ENCODE assay signal across 7 cellular contexts in the genomic region with DNA sequence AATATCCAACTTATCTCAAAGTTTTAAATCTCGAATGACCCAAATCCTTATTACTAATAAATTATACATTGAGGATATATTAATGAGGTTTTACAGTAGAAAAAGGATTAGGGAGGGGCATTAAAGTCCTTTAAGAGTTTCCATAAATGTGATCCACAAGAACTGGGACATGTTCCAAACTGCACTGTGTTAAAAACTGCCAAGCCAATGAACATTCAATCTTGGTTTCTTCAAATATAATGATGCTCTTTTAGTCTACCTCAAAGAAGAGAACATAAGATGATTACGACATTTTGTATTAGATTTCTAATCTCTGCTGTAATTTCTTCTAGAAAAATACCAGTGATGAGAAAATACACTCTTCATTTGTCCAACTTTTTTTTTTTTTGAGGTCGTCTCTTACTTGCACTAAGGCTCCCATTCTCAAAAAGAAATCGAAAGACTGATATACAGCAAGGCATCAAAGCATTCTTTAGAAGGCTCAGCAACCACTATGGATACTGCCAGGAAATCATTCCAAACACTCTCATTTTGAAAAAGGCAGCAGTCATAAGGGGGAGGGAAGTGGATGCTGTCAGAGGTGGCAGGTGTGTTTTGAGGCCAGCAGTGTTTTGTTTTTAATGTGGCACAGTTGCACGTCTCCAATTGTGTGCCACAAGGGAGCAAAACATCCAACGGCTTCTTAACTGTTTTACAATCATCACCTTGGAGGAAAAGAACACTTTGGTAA. TPM values are rescaled to one million over a fixed set of nuclear protein-coding genes. Genes with fewer than 3 reads are reported as not detected.
DNase-seq lines count a peak whose midpoint lies in the region; FAIRE-seq and TF ChIP-seq lines count a peak whose summit lies in the region.

No MANE protein-coding gene starts in this region.

- H3K9me3 Mint-ChIP-seq in chondrocyte (ENCODE audit: low read depth) = no peaks in the 10 kb centered on the region
- no peaks in the 10 kb centered on the region for H3K9me3 Mint-ChIP-seq in neural progenitor cell

- 100% methylated on average over 1 of the region's 6 CpGs; no CpG with 5 or more reads in 1 of the 2 donors for WGBS in neuronal stem cell (ENCODE audit: extremely low coverage in 2 of 2, insufficient read length in 2 of 2, insufficient replicate concordance in 1 of 2), 2 donors

- no peak overlapping the region for H3K23ac ChIP-seq in neuronal stem cell (ENCODE audit: low read depth, low read length, poor library complexity)

- H2BK5ac ChIP-seq in neuronal stem cell (ENCODE audit: low read length) = no peak overlapping the region

- no peak overlapping the region for H3K4ac ChIP-seq in neuronal stem cell (ENCODE audit: low read length)

- H3K4me1 Mint-ChIP-seq in chondrocyte (ENCODE audit: low read depth) = peaks cover 26% of the 10 kb centered on the region
- peaks cover 51% of the 10 kb centered on the region for H3K4me1 Mint-ChIP-seq in neural progenitor cell

- peaks cover 62% of the 10 kb centered on the region for H3K79me2 ChIP-seq in neural progenitor cell (ENCODE audit: low read depth)

- no peak for TF ChIP-seq POLR2A in GM12891 (IDR thresholded peaks at IDR 0.05; ENCODE audit: low read depth, low read length)

- peaks cover 29% of the 10 kb centered on the region for H4K20me1 ChIP-seq in neural progenitor cell (ENCODE audit: low read depth)

- H2BK15ac ChIP-seq in neuronal stem cell (ENCODE audit: low read length) = no peak overlapping the region

- H3F3A ChIP-seq in neural progenitor cell (ENCODE audit: low read depth) = peaks cover 31% of the 10 kb centered on the region

- H2BK120ac ChIP-seq in neuronal stem cell (ENCODE audit: low read depth, low read length) = no peak overlapping the region

- no peak overlapping the region for H2AK5ac ChIP-seq in neuronal stem cell (ENCODE audit: low read depth, low read length)

- no peak overlapping the region for H3K14ac ChIP-seq in neuronal stem cell (ENCODE audit: low read length)

- H3K4me3 ChIP-seq in neural progenitor cell (peak overlapping the region; percentile 85), neuronal stem cell (ENCODE audit: low read length in 2 of 2) (peak overlapping the region in 1 of 2 donors; percentile 70)

- H3K27ac Mint-ChIP-seq in chondrocyte (ENCODE audit: unreplicated experiment) (peak overlapping the region; percentile 86), neural progenitor cell (peak overlapping the region; percentile 58)

- no peak overlapping the region for H2BK12ac ChIP-seq in neuronal stem cell (ENCODE audit: low read length)

- H3K27me3 Mint-ChIP-seq in chondrocyte (ENCODE audit: low read depth) (no peaks in the 10 kb centered on the region), neural progenitor cell (ENCODE audit: insufficient read depth, low read depth) (no peaks in the 10 kb centered on the region)

- peak overlapping the region; percentile 23 for H3K9ac ChIP-seq in neural progenitor cell
- no peak overlapping the region for H3K9ac ChIP-seq in neuronal stem cell (ENCODE audit: low read depth, low read length, poor library complexity)

- H3K79me1 ChIP-seq in neuronal stem cell (ENCODE audit: low read depth, low read length) = peaks cover 1% of the 10 kb centered on the region

- H3K36me3 ChIP-seq in neural progenitor cell = no peaks in the 10 kb centered on the region
- H3K36me3 ChIP-seq in neuronal stem cell (replicated peaks in 1 of 2; ENCODE audit: control insufficient read depth in 2 of 2, insufficient read depth in 2 of 2, low read length in 2 of 2) = peaks cover 0 to 27% of the 10 kb centered on the region in 2 donors

- H2AFZ ChIP-seq in neural progenitor cell (replicated peaks) = no peak overlapping the region
- no peak overlapping the region for H2AFZ ChIP-seq in neuronal stem cell (ENCODE audit: low read length)

- H3K4me1 ChIP-seq in neural progenitor cell (peaks cover 45% of the 10 kb centered on the region), neuronal stem cell (ENCODE audit: control insufficient read depth in 2 of 2, insufficient read depth in 1 of 2, low read depth in 1 of 2, low read length in 2 of 2) (peaks cover 2% of the 10 kb centered on the region in 2 donors)

- no peak overlapping the region for H3K18ac ChIP-seq in neuronal stem cell (ENCODE audit: low read length)

- no peak overlapping the region for H4K8ac ChIP-seq in neuronal stem cell (ENCODE audit: low read depth, low read length)

- H3K4me2 ChIP-seq in neural progenitor cell (peak overlapping the region; percentile 85), neuronal stem cell (ENCODE audit: insufficient read depth, low read length, poor library complexity, severe bottlenecking) (no peak overlapping the region)

- TF ChIP-seq CTCF in chondrocyte (IDR thresholded peaks at IDR 0.05) = no peak
- TF ChIP-seq CTCF in neural progenitor cell (IDR thresholded peaks at IDR 0.05) = no peak

- H3K9me3 ChIP-seq in neural progenitor cell (ENCODE audit: low read depth) (no peaks in the 10 kb centered on the region), neuronal stem cell (replicated peaks in 1 of 2; ENCODE audit: control insufficient read depth in 2 of 2, insufficient read depth in 1 of 2, low read depth in 1 of 2, low read length in 2 of 2) (peaks cover 0 to 3% of the 10 kb centered on the region in 2 donors)

- no peak overlapping the region for H3K27ac ChIP-seq in neural progenitor cell
- H3K27ac ChIP-seq in neuronal stem cell (replicated peaks; ENCODE audit: low read length) = no peak overlapping the region

- H3K36me3 Mint-ChIP-seq in chondrocyte (ENCODE audit: low read depth) = peaks cover 2% of the 10 kb centered on the region
- H3K36me3 Mint-ChIP-seq in neural progenitor cell = peaks cover 7% of the 10 kb centered on the region

- FAIRE-seq in GM12891 (lab: Jason Lieb, UNC) = peak; percentile 57

- no peak overlapping the region for H4K91ac ChIP-seq in neuronal stem cell (ENCODE audit: low read depth, low read length, poor library complexity)

- no peaks in the 10 kb centered on the region for H3K27me3 ChIP-seq in neural progenitor cell
- H3K27me3 ChIP-seq in neuronal stem cell (ENCODE audit: control insufficient read depth in 3 of 3, insufficient read depth in 3 of 3, low read depth in 1 of 3, low read length in 3 of 3) = no peaks in the 10 kb centered on the region

- H3K4me3 Mint-ChIP-seq in chondrocyte (ENCODE audit: unreplicated experiment) = peak overlapping the region; percentile 67
- peak overlapping the region; percentile 97 for H3K4me3 Mint-ChIP-seq in neural progenitor cell

- DNase-seq in GM12891 (ENCODE audit: insufficient read length, low spot score) (no peak), NCI-H2107 treated with DMSO at 0.1 percent for 48 hours (lab: John Stamatoyannopoulos, UW; ENCODE audit: unreplicated experiment) (peak; percentile 88), chondrocyte (ENCODE audit: low spot score) (no peak), neural progenitor cell (ENCODE audit: low spot score) (no peak), cortex of kidney (lab: John Stamatoyannopoulos, UW) (no peak), neuronal stem cell (ENCODE audit: low spot score) (no peak), NCI-H1436 (lab: John Stamatoyannopoulos, UW) (no peak)

TF ChIP-seq in GM12891, 5 proteins besides CTCF, POLR2A, EP300 and RAD21:
- no peak for TF ChIP-seq TAF1 (IDR thresholded peaks at IDR 0.05; ENCODE audit: low read depth, low read length)
- TF ChIP-seq SPI1 (IDR thresholded peaks at IDR 0.05; ENCODE audit: low read depth, low read length) = no peak
- no peak for TF ChIP-seq PAX5 (IDR thresholded peaks at IDR 0.05; ENCODE audit: insufficient read depth, low read length, severe bottlenecking)

RNA-seq across cellular contexts. Expression of gene PTAR1, which starts 1.6 kb away (rescaled TPM):
- polyA plus RNA-seq in GM12891 (2012; ENCODE audit: low read depth, missing spikeins) = 6.0 TPM
- total RNA-seq in chondrocyte = 48.2 to 57.5 TPM (median 52.4 TPM) in 3 replicates
- 107 and 146 TPM in 2 replicates for total RNA-seq in neural progenitor cell (ENCODE audit: low replicate concordance)
- polyA plus RNA-seq in neuronal stem cell (2013, experiment 1 of 2) = 31.6 TPM
- polyA plus RNA-seq in neuronal stem cell (2013, experiment 2 of 2) = 32.4 TPM
